Comparison of ENCODE assay signal across 1 cellular context in the genomic region with DNA sequence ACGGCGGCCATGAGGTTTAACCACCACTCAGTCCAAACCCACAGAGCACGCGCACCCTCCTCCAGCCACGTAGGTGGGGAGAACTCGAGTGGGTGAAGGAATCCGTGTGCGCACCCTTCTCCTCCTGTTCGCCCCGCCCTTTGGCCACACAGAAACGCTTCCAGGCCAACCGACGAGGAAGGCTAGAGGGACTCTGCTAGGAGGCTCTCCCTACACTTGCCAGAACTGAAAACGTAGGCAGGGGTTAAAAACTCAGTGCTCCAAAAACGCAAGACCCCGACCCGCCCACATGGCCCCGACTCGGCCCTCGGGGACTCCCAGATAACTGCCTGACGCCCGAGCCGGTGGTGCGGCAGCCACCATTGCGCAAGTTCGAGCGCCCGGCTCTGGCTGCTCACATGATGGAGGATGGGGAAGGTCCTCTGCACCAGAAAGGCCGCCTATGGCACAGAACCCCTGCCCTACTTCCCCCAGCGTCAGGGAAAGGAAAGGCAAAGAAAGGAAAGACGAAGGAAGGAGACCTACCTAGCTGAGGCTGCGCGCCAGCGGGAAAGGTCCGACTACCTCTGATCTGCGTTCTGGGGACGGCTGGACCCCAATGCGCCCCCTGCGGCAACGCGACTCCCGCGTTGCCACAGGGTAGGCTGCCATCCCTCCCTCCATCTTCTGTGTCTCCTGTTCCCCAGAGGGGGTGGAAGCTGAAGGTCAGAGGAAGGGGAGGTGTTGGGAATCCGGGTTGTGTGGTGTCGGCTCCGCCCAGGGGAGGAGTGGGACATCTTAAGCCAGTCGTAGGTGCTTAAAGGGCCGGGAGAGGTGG.
TF ChIP-seq lines count a peak whose summit lies in the region.

No MANE protein-coding gene starts in this region.

TF ChIP-seq in A549, 52 proteins besides CTCF, POLR2A, EP300 and RAD21 (continued from another document):
- TF ChIP-seq JUNB (IDR thresholded peaks at IDR 0.05), result no peak
- no peak for TF ChIP-seq CHD4 (IDR thresholded peaks at IDR 0.05; ENCODE audit: borderline replicate concordance)
- TF ChIP-seq HDAC2 (IDR thresholded peaks at IDR 0.05), result no peak
- TF ChIP-seq, protein P1, sequence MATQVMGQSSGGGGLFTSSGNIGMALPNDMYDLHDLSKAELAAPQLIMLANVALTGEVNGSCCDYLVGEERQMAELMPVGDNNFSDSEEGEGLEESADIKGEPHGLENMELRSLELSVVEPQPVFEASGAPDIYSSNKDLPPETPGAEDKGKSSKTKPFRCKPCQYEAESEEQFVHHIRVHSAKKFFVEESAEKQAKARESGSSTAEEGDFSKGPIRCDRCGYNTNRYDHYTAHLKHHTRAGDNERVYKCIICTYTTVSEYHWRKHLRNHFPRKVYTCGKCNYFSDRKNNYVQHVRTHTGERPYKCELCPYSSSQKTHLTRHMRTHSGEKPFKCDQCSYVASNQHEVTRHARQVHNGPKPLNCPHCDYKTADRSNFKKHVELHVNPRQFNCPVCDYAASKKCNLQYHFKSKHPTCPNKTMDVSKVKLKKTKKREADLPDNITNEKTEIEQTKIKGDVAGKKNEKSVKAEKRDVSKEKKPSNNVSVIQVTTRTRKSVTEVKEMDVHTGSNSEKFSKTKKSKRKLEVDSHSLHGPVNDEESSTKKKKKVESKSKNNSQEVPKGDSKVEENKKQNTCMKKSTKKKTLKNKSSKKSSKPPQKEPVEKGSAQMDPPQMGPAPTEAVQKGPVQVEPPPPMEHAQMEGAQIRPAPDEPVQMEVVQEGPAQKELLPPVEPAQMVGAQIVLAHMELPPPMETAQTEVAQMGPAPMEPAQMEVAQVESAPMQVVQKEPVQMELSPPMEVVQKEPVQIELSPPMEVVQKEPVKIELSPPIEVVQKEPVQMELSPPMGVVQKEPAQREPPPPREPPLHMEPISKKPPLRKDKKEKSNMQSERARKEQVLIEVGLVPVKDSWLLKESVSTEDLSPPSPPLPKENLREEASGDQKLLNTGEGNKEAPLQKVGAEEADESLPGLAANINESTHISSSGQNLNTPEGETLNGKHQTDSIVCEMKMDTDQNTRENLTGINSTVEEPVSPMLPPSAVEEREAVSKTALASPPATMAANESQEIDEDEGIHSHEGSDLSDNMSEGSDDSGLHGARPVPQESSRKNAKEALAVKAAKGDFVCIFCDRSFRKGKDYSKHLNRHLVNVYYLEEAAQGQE (IDR thresholded peaks at IDR 0.05), result no peak
- no peak for TF ChIP-seq EHMT2 (IDR thresholded peaks at IDR 0.05; ENCODE audit: low read depth)
- TF ChIP-seq, protein P2, sequence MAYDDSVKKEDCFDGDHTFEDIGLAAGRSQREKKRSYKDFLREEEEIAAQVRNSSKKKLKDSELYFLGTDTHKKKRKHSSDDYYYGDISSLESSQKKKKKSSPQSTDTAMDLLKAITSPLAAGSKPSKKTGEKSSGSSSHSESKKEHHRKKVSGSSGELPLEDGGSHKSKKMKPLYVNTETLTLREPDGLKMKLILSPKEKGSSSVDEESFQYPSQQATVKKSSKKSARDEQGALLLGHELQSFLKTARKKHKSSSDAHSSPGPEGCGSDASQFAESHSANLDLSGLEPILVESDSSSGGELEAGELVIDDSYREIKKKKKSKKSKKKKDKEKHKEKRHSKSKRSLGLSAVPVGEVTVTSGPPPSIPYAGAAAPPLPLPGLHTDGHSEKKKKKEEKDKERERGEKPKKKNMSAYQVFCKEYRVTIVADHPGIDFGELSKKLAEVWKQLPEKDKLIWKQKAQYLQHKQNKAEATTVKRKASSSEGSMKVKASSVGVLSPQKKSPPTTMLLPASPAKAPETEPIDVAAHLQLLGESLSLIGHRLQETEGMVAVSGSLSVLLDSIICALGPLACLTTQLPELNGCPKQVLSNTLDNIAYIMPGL (CRISPR knock-in tag; IDR thresholded peaks at IDR 0.05; ENCODE audit: borderline replicate concordance), result no peak
- TF ChIP-seq ZNF302 (CRISPR knock-in tag; IDR thresholded peaks at IDR 0.05), result no peak
- TF ChIP-seq SREBF2 (IDR thresholded peaks at IDR 0.05), result no peak
- peak; percentile 71 for TF ChIP-seq ESRRA (IDR thresholded peaks at IDR 0.05; ENCODE audit: borderline replicate concordance, low read length)
- TF ChIP-seq HEYL (CRISPR knock-in tag; IDR thresholded peaks at IDR 0.05), result no peak
- no peak for TF ChIP-seq HOXA7 (CRISPR knock-in tag; IDR thresholded peaks at IDR 0.05)
- TF ChIP-seq, protein P3, sequence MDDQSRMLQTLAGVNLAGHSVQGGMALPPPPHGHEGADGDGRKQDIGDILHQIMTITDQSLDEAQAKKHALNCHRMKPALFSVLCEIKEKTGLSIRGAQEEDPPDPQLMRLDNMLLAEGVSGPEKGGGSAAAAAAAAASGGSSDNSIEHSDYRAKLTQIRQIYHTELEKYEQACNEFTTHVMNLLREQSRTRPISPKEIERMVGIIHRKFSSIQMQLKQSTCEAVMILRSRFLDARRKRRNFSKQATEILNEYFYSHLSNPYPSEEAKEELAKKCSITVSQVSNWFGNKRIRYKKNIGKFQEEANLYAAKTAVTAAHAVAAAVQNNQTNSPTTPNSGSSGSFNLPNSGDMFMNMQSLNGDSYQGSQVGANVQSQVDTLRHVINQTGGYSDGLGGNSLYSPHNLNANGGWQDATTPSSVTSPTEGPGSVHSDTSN (IDR thresholded peaks at IDR 0.05), result no peak
- TF ChIP-seq ZC3H11A (IDR thresholded peaks at IDR 0.05), result no peak
- no peak for TF ChIP-seq RFX5 (IDR thresholded peaks at IDR 0.05)
- TF ChIP-seq PHF8 (IDR thresholded peaks at IDR 0.05; ENCODE audit: borderline replicate concordance, low read depth), result peak; percentile 77
- TF ChIP-seq TP53 (CRISPR knock-in tag; IDR thresholded peaks at IDR 0.05), result no peak
- TF ChIP-seq SMC3 (IDR thresholded peaks at IDR 0.05), result no peak
- TF ChIP-seq, protein P4, sequence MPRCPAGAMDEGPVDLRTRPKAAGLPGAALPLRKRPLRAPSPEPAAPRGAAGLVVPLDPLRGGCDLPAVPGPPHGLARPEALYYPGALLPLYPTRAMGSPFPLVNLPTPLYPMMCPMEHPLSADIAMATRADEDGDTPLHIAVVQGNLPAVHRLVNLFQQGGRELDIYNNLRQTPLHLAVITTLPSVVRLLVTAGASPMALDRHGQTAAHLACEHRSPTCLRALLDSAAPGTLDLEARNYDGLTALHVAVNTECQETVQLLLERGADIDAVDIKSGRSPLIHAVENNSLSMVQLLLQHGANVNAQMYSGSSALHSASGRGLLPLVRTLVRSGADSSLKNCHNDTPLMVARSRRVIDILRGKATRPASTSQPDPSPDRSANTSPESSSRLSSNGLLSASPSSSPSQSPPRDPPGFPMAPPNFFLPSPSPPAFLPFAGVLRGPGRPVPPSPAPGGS (IDR thresholded peaks at IDR 0.05), result no peak
- peak in 1 of 2 experiments; percentile 47; a peak in 1 of 5 replicates for TF ChIP-seq JUN (IDR thresholded peaks at IDR 0.05)
- TF ChIP-seq ZSCAN20 (CRISPR knock-in tag; IDR thresholded peaks at IDR 0.05), result no peak
- TF ChIP-seq, protein P5, sequence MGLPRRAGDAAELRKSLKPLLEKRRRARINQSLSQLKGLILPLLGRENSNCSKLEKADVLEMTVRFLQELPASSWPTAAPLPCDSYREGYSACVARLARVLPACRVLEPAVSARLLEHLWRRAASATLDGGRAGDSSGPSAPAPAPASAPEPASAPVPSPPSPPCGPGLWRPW (IDR thresholded peaks at IDR 0.05), result no peak
- no peak for TF ChIP-seq RNF2 (IDR thresholded peaks at IDR 0.05; ENCODE audit: borderline replicate concordance, low read depth)
